ENCODE assay signal across 8 cellular contexts in genomic region chr12:122183588-122183940, GRCh38. TPM values are rescaled to one million over a fixed set of nuclear protein-coding genes. Genes with fewer than 3 reads are reported as not detected.
DNase-seq lines count a peak whose midpoint lies in the region.

No MANE protein-coding gene starts in this region.

- DNase-seq in DMS53 (lab: John Stamatoyannopoulos, UW) (peak; percentile 44), DMS53 treated with DMSO at 0.1 percent for 48 hours (lab: John Stamatoyannopoulos, UW; ENCODE audit: unreplicated experiment) (no peak), T-helper 9 cell (no peak), kidney tubule cell (ENCODE audit: low spot score) (no peak), SW480 (ENCODE audit: low spot score) (no peak)
- no peak for DNase-seq in activated naive CD8-positive, alpha-beta T cell treated with anti-CD3 and anti-CD28 coated beads for 36 hours

- H3K36me3 ChIP-seq in iPS-18a (ENCODE audit: control insufficient read depth, low read depth, low read length), result no peaks in the 10 kb centered on the region

- no peaks in the 10 kb centered on the region for H3K9me3 ChIP-seq in iPS-18a (ENCODE audit: control insufficient read depth, low read depth, low read length)

- no peaks in the 10 kb centered on the region for H3K4me1 ChIP-seq in iPS-18a (ENCODE audit: control insufficient read depth, low read depth, low read length)

- no peaks in the 10 kb centered on the region for H3K36me3 Mint-ChIP-seq in activated naive CD8-positive, alpha-beta T cell treated with anti-CD3 and anti-CD28 coated beads for 36 hours

- no peaks in the 10 kb centered on the region for H3K9me3 Mint-ChIP-seq in activated naive CD8-positive, alpha-beta T cell treated with anti-CD3 and anti-CD28 coated beads for 36 hours

- peaks cover 7% of the 10 kb centered on the region for H3K4me1 Mint-ChIP-seq in activated naive CD8-positive, alpha-beta T cell treated with anti-CD3 and anti-CD28 coated beads for 36 hours

- H3K9ac ChIP-seq in iPS-18a (ENCODE audit: low read length), result no peak overlapping the region

- peaks cover 27% of the 10 kb centered on the region for H3K27me3 Mint-ChIP-seq in activated naive CD8-positive, alpha-beta T cell treated with anti-CD3 and anti-CD28 coated beads for 36 hours

- no peak overlapping the region for H3K27ac Mint-ChIP-seq in activated naive CD8-positive, alpha-beta T cell treated with anti-CD3 and anti-CD28 coated beads for 36 hours

- peak overlapping the region; percentile 42 for H3K4me3 Mint-ChIP-seq in activated naive CD8-positive, alpha-beta T cell treated with anti-CD3 and anti-CD28 coated beads for 36 hours

- no peak overlapping the region for H3K27ac ChIP-seq in iPS-18a (ENCODE audit: low read length)
- peak overlapping the region in 4 of 21 experiments; percentile 4 to 67 (median 48) for H3K27ac ChIP-seq in skin epidermis

- peak overlapping the region; percentile 49 for H3K4me3 ChIP-seq in iPS-18a (ENCODE audit: low read length)
- H3K4me3 ChIP-seq in skin epidermis, result peak overlapping the region; percentile 37 to 60 (median 48)

- peaks cover 22% of the 10 kb centered on the region for H3K27me3 ChIP-seq in iPS-18a (ENCODE audit: control insufficient read depth, insufficient read depth, low read length)

RNA-seq across cellular contexts. Expression of gene LRRC43, which starts 0.6 kb away (rescaled TPM):
- under 1 TPM in 1 of 2 experiments, not detected in 1; 0.23 TPM for total RNA-seq in activated naive CD8-positive, alpha-beta T cell treated with anti-CD3 and anti-CD28 coated beads for 36 hours

RNA-seq across cellular contexts. Expression of gene IL31, which starts 9.5 kb away (rescaled TPM):
- total RNA-seq in activated naive CD8-positive, alpha-beta T cell treated with anti-CD3 and anti-CD28 coated beads for 36 hours, result not detected

RNA-seq across cellular contexts. Expression of gene B3GNT4, which starts 19.9 kb away (rescaled TPM):
- total RNA-seq in activated naive CD8-positive, alpha-beta T cell treated with anti-CD3 and anti-CD28 coated beads for 36 hours, result 1 to 10 TPM in 1 of 2 experiments, under 1 TPM in 1; 0.92 to 1.6 TPM

RNA-seq across cellular contexts. Expression of gene DIABLO, which starts 42.3 kb away (rescaled TPM):
- total RNA-seq in activated naive CD8-positive, alpha-beta T cell treated with anti-CD3 and anti-CD28 coated beads for 36 hours, result 10 to 100 TPM; 47.9 to 51.7 TPM
